15 cellular contexts compared by ENCODE assay signal in genomic region chr3:151197981-151198767, GRCh38. TPM values are rescaled to one million over a fixed set of nuclear protein-coding genes. Genes with fewer than 3 reads are reported as not detected.
A peak's percentile ranks its signal among the peaks of the same experiment; 100 is the strongest.
DNase-seq lines count a peak whose midpoint lies in the region; ATAC-seq, FAIRE-seq and TF ChIP-seq lines count a peak whose summit lies in the region.
"Had no signal": no experiment of that assay in that cellular context is flagged by ENCODE, and none has a peak within 500 bp of the region (broad histone marks: within the 10 kb centered on the region; RNA-seq: fewer than 3 reads in every experiment).

No MANE protein-coding gene starts in this region.

- POLR2A ChIA-PET in naive thymus-derived CD4-positive, alpha-beta T cell (lab: Charles Lee), result interaction anchor here (1.1 to 8.7 kb wide), 4 partner anchors 9 to 35 kb away, joined by 3 to 88 read pairs (median 6); no protein-coding TSS in a partner anchor

- intact Hi-C loops in naive thymus-derived CD4-positive, alpha-beta T cell (cut with micrococcal nuclease), result no loop called here
- intact Hi-C loops in kidney (cut with DNase I), result no loop called here

- no peaks in the 10 kb centered on the region for H3K9me3 Mint-ChIP-seq in HFFc6
- H3K9me3 Mint-ChIP-seq in naive thymus-derived CD4-positive, alpha-beta T cell, result peaks cover 0 to 20% (median 2%) of the 10 kb centered on the region in 11 donors
- H3K9me3 Mint-ChIP-seq: effector memory CD8-positive, alpha-beta T cell had no signal

- no peak overlapping the region for H3K4me3 Mint-ChIP-seq in HFFc6
- peak overlapping the region in 3 of 10 donors; percentile 30 to 79 (median 79) for H3K4me3 Mint-ChIP-seq in naive thymus-derived CD4-positive, alpha-beta T cell

- no peak overlapping the region for H3K27ac ChIP-seq in naive thymus-derived CD4-positive, alpha-beta T cell (ENCODE audit: low read depth, low read length)
- H3K27ac ChIP-seq in upper lobe of left lung (no peak overlapping the region), kidney (ENCODE audit: low read depth in 2 of 2, low read length in 2 of 2) (no peak overlapping the region)

- H3K9me3 ChIP-seq in naive thymus-derived CD4-positive, alpha-beta T cell (ENCODE audit: control insufficient read depth in 2 of 3, low read length in 3 of 3), result no peaks in the 10 kb centered on the region
- H3K9me3 ChIP-seq in upper lobe of left lung (no peaks in the 10 kb centered on the region), kidney (ENCODE audit: control insufficient read depth in 1 of 2, low read length in 2 of 2) (no peaks in the 10 kb centered on the region)

- no peak overlapping the region for H3K4me3 ChIP-seq in naive thymus-derived CD4-positive, alpha-beta T cell (ENCODE audit: low read length)
- no peak overlapping the region for H3K4me3 ChIP-seq in upper lobe of left lung
- no peak overlapping the region for H3K4me3 ChIP-seq in kidney (ENCODE audit: low read length in 2 of 2)

- no peak for TF ChIP-seq POLR2A in upper lobe of left lung (IDR thresholded peaks at IDR 0.05)

- no peaks in the 10 kb centered on the region for H3K27me3 Mint-ChIP-seq in HFFc6 (ENCODE audit: insufficient read depth)
- no peaks in the 10 kb centered on the region for H3K27me3 Mint-ChIP-seq in naive thymus-derived CD4-positive, alpha-beta T cell
- H3K27me3 Mint-ChIP-seq: effector memory CD8-positive, alpha-beta T cell had no signal

- peaks cover 10% of the 10 kb centered on the region for H3K4me1 Mint-ChIP-seq in HFFc6 (ENCODE audit: low read depth)
- peaks cover 7 to 54% (median 40%) of the 10 kb centered on the region in 7 donors for H3K4me1 Mint-ChIP-seq in naive thymus-derived CD4-positive, alpha-beta T cell

- H3K4me1 ChIP-seq in naive thymus-derived CD4-positive, alpha-beta T cell (ENCODE audit: control insufficient read depth in 2 of 2, insufficient read depth in 2 of 2, low read length in 2 of 2), result peaks cover 16 to 27% of the 10 kb centered on the region in 2 donors
- no peaks in the 10 kb centered on the region for H3K4me1 ChIP-seq in upper lobe of left lung
- H3K4me1 ChIP-seq in kidney (ENCODE audit: control insufficient read depth in 1 of 2, insufficient read depth in 1 of 2, low read depth in 1 of 2, low read length in 2 of 2), result no peaks in the 10 kb centered on the region

- peaks cover 0 to 8% (median 0%) of the 10 kb centered on the region in 3 experiments for H3K36me3 ChIP-seq in naive thymus-derived CD4-positive, alpha-beta T cell (ENCODE audit: control insufficient read depth in 2 of 3, insufficient read depth in 3 of 3, low read length in 3 of 3)
- H3K36me3 ChIP-seq in upper lobe of left lung (no peaks in the 10 kb centered on the region), kidney (ENCODE audit: control insufficient read depth in 1 of 2, insufficient read depth in 2 of 2, low read length in 2 of 2) (no peaks in the 10 kb centered on the region)

- H3K27me3 ChIP-seq in naive thymus-derived CD4-positive, alpha-beta T cell (ENCODE audit: control insufficient read depth in 2 of 2, insufficient read depth in 2 of 2, low read length in 2 of 2), result no peaks in the 10 kb centered on the region
- H3K27me3 ChIP-seq in upper lobe of left lung, result no peaks in the 10 kb centered on the region

- WGBS in upper lobe of left lung, 2 donors, result 64 to 84% methylated on average over 6 of the region's 6 CpGs

- H3K9ac ChIP-seq in kidney (ENCODE audit: low read length in 2 of 2), result no peak overlapping the region

- TF ChIP-seq CTCF in HFFc6 (IDR thresholded peaks at IDR 0.05) (no peak), upper lobe of left lung (IDR thresholded peaks at IDR 0.05) (no peak), kidney (IDR thresholded peaks at IDR 0.05; ENCODE audit: borderline replicate concordance, extremely low read depth, insufficient read depth) (no peak)

- TF ChIP-seq EP300 in upper lobe of left lung (IDR thresholded peaks at IDR 0.05), result no peak

- no peaks in the 10 kb centered on the region for H3K36me3 Mint-ChIP-seq in HFFc6 (ENCODE audit: low read depth)
- peaks cover 5 to 69% (median 27%) of the 10 kb centered on the region in 5 donors for H3K36me3 Mint-ChIP-seq in naive thymus-derived CD4-positive, alpha-beta T cell

- H3K27ac Mint-ChIP-seq in HFFc6, result no peak overlapping the region
- H3K27ac Mint-ChIP-seq in naive thymus-derived CD4-positive, alpha-beta T cell, result peak overlapping the region in 7 of 9 donors; percentile 65 to 95 (median 93)

- CTCF ChIA-PET in naive thymus-derived CD4-positive, alpha-beta T cell (lab: Charles Lee), result interaction anchor here (0.9 to 1.5 kb wide), 3 partner anchors 29 to 30 kb away, joined by 3 to 4 read pairs (median 3); no protein-coding TSS in a partner anchor

- FAIRE-seq in kidney (lab: Jason Lieb, UNC), result no peak
- no peak for FAIRE-seq in RCC 7860 (lab: Jason Lieb, UNC)
- FAIRE-seq: bronchial epithelial cell had no signal

- DNase-seq in NCI-H748 (lab: John Stamatoyannopoulos, UW; ENCODE audit: unreplicated experiment), result peak; percentile 25
- no peak for DNase-seq in NCI-H748 treated with DMSO at 0.1 percent for 48 hours (lab: John Stamatoyannopoulos, UW)
- peak; percentile 25 for DNase-seq in HFFc6
- peak; percentile 26 for DNase-seq in astrocyte of the hippocampus (ENCODE audit: low read depth, low spot score)
- DNase-seq in naive thymus-derived CD4-positive, alpha-beta T cell, result no peak
- no peak for DNase-seq in upper lobe of left lung
- no peak for DNase-seq in kidney
- no peak for DNase-seq in RCC 7860 (ENCODE audit: low spot score)
- DNase-seq: 8988T; Calu3; effector memory CD8-positive, alpha-beta T cell; glutamatergic neuron; NCI-H2029 treated with DMSO at 0.1 percent for 48 hours; Right ventricle myocardium superior had no signal

- no peak for ATAC-seq in naive thymus-derived CD4-positive, alpha-beta T cell
- ATAC-seq in upper lobe of left lung (ENCODE audit: low FRiP score in 2 of 2), result no peak
- ATAC-seq: effector memory CD8-positive, alpha-beta T cell had no signal

RNA-seq across cellular contexts. Expression of gene GPR171, which starts 4.8 kb away (rescaled TPM):
- total RNA-seq in HFFc6 (2021; fragmentation: NEBNext Ultra II Directional; extraction: Animal tissue kit (Norgen Biotek cat#: 25700)), result not detected
- total RNA-seq in naive thymus-derived CD4-positive, alpha-beta T cell, result 100 to 1,000 TPM in 1 of 5 experiments, 10 to 100 TPM in 4; 16.0 to 251 (median 63.4) TPM
- 100 to 1,000 TPM in 1 of 2 donors, 10 to 100 TPM in 1; 65.5 to 162 TPM for polyA plus RNA-seq in naive thymus-derived CD4-positive, alpha-beta T cell
- total RNA-seq in upper lobe of left lung (1 to 10 TPM; 1.0 to 6.6 (median 2.8) TPM), kidney (4.9 TPM)
- 0.47 TPM for polyA plus RNA-seq in kidney (ENCODE audit: insufficient read depth, low read depth, low replicate concordance)
- total RNA-seq: bronchial epithelial cell, Calu3 had no signal

Comparison
In these comparisons a context has a peak if more than half of its experiments do, and no peak if none do; other contexts are left out.
1. DNase-seq: peak in NCI-H748 (single experiment), HFFc6 (single experiment) and astrocyte of the hippocampus (single experiment); none in NCI-H748 treated with DMSO at 0.1 percent for 48 hours (single experiment), naive thymus-derived CD4-positive, alpha-beta T cell (0 of 9), upper lobe of left lung (0 of 2), kidney (single experiment) and RCC 7860 (single experiment).